ENCODE assay signal across 29 cellular contexts in the genomic region with DNA sequence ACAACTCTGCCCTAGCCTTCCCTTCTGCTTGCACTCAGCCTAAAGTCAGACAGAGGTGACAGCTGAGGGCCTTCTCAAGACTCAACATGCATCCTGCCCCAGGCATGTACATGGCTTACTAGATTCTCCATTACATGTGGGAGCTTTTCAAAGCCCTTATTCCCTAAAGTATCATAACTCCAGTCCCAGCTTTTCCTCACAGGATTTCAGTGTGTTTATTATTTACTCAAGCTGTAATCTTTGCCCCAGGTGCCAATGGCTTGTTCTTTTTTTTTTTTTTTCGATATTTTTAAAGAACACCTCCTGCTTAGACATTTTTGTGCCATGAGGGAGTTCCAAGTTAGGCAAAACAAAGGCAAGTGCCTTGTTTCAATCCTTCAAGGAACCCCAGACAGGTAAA.
"Had no signal": no experiment of that assay in that cellular context is flagged by ENCODE, and none has a peak within 500 bp of the region (broad histone marks: within the 10 kb centered on the region; RNA-seq: fewer than 3 reads in every experiment).

No MANE protein-coding gene starts in this region.

- H3K27me3 ChIP-seq: ovary, spleen, suprapubic skin, testis, tibial artery, transverse colon, upper lobe of right lung, uterus had no signal

- DNase-seq: naive thymus-derived CD8-positive, alpha-beta T cell; nephron progenitor cell; occipital lobe; ovary; posterior cingulate gyrus; psoas muscle; right cardiac atrium; spleen; stimulated activated CD4-positive, alpha-beta T cell treated with anti-CD3 and anti-CD28 coated beads, Interleukin-12 subunit alpha, Interleukin-12 subunit beta, amount 100 ng/mL, for 4 hours; stimulated activated CD4-positive, alpha-beta T cell treated with anti-CD3 and anti-CD28 coated beads, Interleukin-1b, Interleukin-23, amount 100 ng/mL, for 48 hours; stimulated activated CD4-positive, alpha-beta T cell treated with anti-CD3 and anti-CD28 coated beads, Interleukin-4, amount 100 ng/mL, for 1 hour; stimulated activated CD4-positive, alpha-beta T cell treated with anti-CD3 and anti-CD28 coated beads, Interleukin-4, amount 100 ng/mL, for 4 hours; stimulated activated CD8-positive, alpha-beta memory T cell treated with anti-CD3 and anti-CD28 coated beads, Interleukin-4, amount 100 ng/mL, for 48 hours; stimulated activated naive CD4-positive, alpha-beta T cell; stimulated activated naive CD8-positive, alpha-beta T cell treated with anti-CD3 and anti-CD28 coated beads, Interleukin-15, amount 100 ng/mL, for 72 hours; stimulated activated naive CD8-positive, alpha-beta T cell treated with anti-CD3 and anti-CD28 coated beads, Interleukin-15, Interleukin-2, amounts not matched to agents 100 U/mL and 50 U/mL, for 24 hours; substantia nigra; testis; tibial artery; transverse colon; upper lobe of right lung; uterus had no signal

- H3K4me3 ChIP-seq: ovary, psoas muscle, skin epidermis, smooth muscle cell, spleen, suprapubic skin, testis, tibial artery, transverse colon, upper lobe of right lung, uterus had no signal

- H3K9ac ChIP-seq: parathyroid adenoma had no signal

- H3K4me2 ChIP-seq: smooth muscle cell had no signal

- H3K9me3 ChIP-seq: ovary, psoas muscle, spleen, suprapubic skin, testis, tibial artery, transverse colon, upper lobe of right lung, uterus had no signal

- H3K36me3 ChIP-seq: ovary, spleen, suprapubic skin, tibial artery, transverse colon, upper lobe of right lung, uterus had no signal

- ATAC-seq: naive thymus-derived CD8-positive, alpha-beta T cell; natural killer cell treated with Interleukin-12 subunit alpha and Interleukin-12 subunit beta and Interleukin-15 and Interleukin-18, amount 100 ng/mL, for 72 hours; psoas muscle; right cardiac atrium; sciatic nerve; stimulated activated memory B cell treated with anti-CD40 and anti-IgM and Interleukin-4, amounts not matched to agents 10 μg/mL and 1 μg/mL and 100 μg/mL, for 72 hours; stimulated activated naive CD8-positive, alpha-beta T cell treated with anti-CD3 and anti-CD28 coated beads, Interleukin-15, amount 100 ng/mL, for 72 hours; stimulated activated naive CD8-positive, alpha-beta T cell treated with anti-CD3 and anti-CD28 coated beads, Interleukin-15, Interleukin-2, amounts not matched to agents 100 U/mL and 50 U/mL, for 24 hours; upper lobe of right lung had no signal

- H3K27ac ChIP-seq: ovary, parathyroid adenoma, psoas muscle, skin epidermis, spleen, suprapubic skin, testis, tibial artery, transverse colon, upper lobe of right lung, uterus had no signal

- H3K79me2 ChIP-seq: parathyroid adenoma had no signal

- H3K4me1 ChIP-seq: parathyroid adenoma, psoas muscle, spleen, suprapubic skin, testis, tibial artery, transverse colon, upper lobe of right lung, uterus had no signal

- H2AFZ ChIP-seq: parathyroid adenoma had no signal
